17 cellular contexts compared by ENCODE assay signal in genomic region chr5:166551384-166551783, GRCh38.
"Had no signal": no experiment of that assay in that cellular context is flagged by ENCODE, and none has a peak within 500 bp of the region (broad histone marks: within the 10 kb centered on the region; RNA-seq: fewer than 3 reads in every experiment).

No MANE protein-coding gene starts in this region.

- H3K4me3 ChIP-seq: cardiac muscle cell, dorsolateral prefrontal cortex, stomach had no signal

- H3K36me3 ChIP-seq: cardiac muscle cell, stomach had no signal

- H3K9me3 ChIP-seq: stomach had no signal

- H3K4me1 ChIP-seq: stomach had no signal

- H3K27ac ChIP-seq: cardiac muscle cell, stomach, VCaP had no signal

- H3K27me3 ChIP-seq: cardiac muscle cell, dorsolateral prefrontal cortex, stomach had no signal

- DNase-seq: activated CD4-positive, alpha-beta T cell treated with anti-CD3 and anti-CD28 coated beads for 1 hour; activated CD4-positive, alpha-beta T cell treated with anti-CD3 and anti-CD28 coated beads, Interleukin-2, amount 50 U/mL, for 48 hours; activated CD8-positive, alpha-beta memory T cell treated with anti-CD3 and anti-CD28 coated beads, Interleukin-2, amount 10 ng/mL, durations not matched to agents 7 days and 5 days; activated naive CD4-positive, alpha-beta T cell treated with anti-CD3 and anti-CD28 coated beads for 36 hours; activated naive CD8-positive, alpha-beta T cell treated with anti-CD3 and anti-CD28 coated beads, Interleukin-2, amount 50 U/mL, for 24 hours; activated T-cell treated with anti-CD3 and anti-CD28 coated beads, Interleukin-2, amount 50 U/mL, for 1 hour; aorta; endodermal cell; glutamatergic neuron; stimulated activated CD4-positive, alpha-beta T cell treated with anti-CD3 and anti-CD28 coated beads, Interleukin-12 subunit alpha, Interleukin-12 subunit beta, amount 100 ng/mL, for 4 hours; stimulated activated CD4-positive, alpha-beta T cell treated with anti-CD3 and anti-CD28 coated beads, Interleukin-2, amount 100 ng/mL, for 24 hours; stomach; T-cell; T1000 had no signal
